Comparison of ENCODE assay signal across 19 cellular contexts in genomic region chr21:28342229-28342810, GRCh38.
"Had no signal": no experiment of that assay in that cellular context is flagged by ENCODE, and none has a peak within 500 bp of the region (broad histone marks: within the 10 kb centered on the region; RNA-seq: fewer than 3 reads in every experiment).

No MANE protein-coding gene starts in this region.

- H3K4me1 ChIP-seq: sigmoid colon had no signal

- FAIRE-seq: endothelial cell of umbilical vein had no signal

- H3K9me3 Mint-ChIP-seq: activated naive CD8-positive, alpha-beta T cell treated with anti-CD3 and anti-CD28 coated beads, Interleukin-2, amount 10 ng/mL, durations not matched to agents 7 days and 5 days; natural killer cell treated with Interleukin-12 subunit alpha and Interleukin-12 subunit beta and Interleukin-15 and Interleukin-18, amount 100 ng/mL, for 72 hours; stimulated activated naive CD8-positive, alpha-beta T cell treated with anti-CD3 and anti-CD28 coated beads, Interleukin-15, amount 100 ng/mL, for 72 hours had no signal

- H3K27ac ChIP-seq: ascending aorta, coronary artery, sigmoid colon, thoracic aorta had no signal

- H3K36me3 Mint-ChIP-seq: activated naive CD8-positive, alpha-beta T cell treated with anti-CD3 and anti-CD28 coated beads, Interleukin-2, amount 10 ng/mL, durations not matched to agents 7 days and 5 days; natural killer cell treated with Interleukin-12 subunit alpha and Interleukin-12 subunit beta and Interleukin-15 and Interleukin-18, amount 100 ng/mL, for 72 hours had no signal

- H3K36me3 ChIP-seq: ascending aorta, sigmoid colon, thoracic aorta had no signal

- H3K27me3 Mint-ChIP-seq: natural killer cell treated with Interleukin-12 subunit alpha and Interleukin-12 subunit beta and Interleukin-15 and Interleukin-18, amount 100 ng/mL, for 72 hours; stimulated activated naive CD8-positive, alpha-beta T cell treated with anti-CD3 and anti-CD28 coated beads, Interleukin-15, amount 100 ng/mL, for 72 hours had no signal

- ATAC-seq: activated CD4-positive, CD25-positive, alpha-beta regulatory T cell treated with anti-CD3 and anti-CD28 coated beads, Interleukin-2, amount 50 U/mL, for 24 hours; mucosa of descending colon; natural killer cell treated with Interleukin-12 subunit alpha and Interleukin-12 subunit beta and Interleukin-15 and Interleukin-18, amount 100 ng/mL, for 72 hours; stimulated activated naive CD8-positive, alpha-beta T cell treated with anti-CD3 and anti-CD28 coated beads, Interleukin-15, amount 100 ng/mL, for 72 hours had no signal

- H3K4me1 Mint-ChIP-seq: activated naive CD8-positive, alpha-beta T cell treated with anti-CD3 and anti-CD28 coated beads, Interleukin-2, amount 10 ng/mL, durations not matched to agents 7 days and 5 days; stimulated activated naive CD8-positive, alpha-beta T cell treated with anti-CD3 and anti-CD28 coated beads, Interleukin-15, amount 100 ng/mL, for 72 hours had no signal

- DNase-seq: activated effector memory CD4-positive, alpha-beta T cell treated with anti-CD3 and anti-CD28 coated beads, Interleukin-2, amount 50 U/mL, for 16 hours; activated naive CD8-positive, alpha-beta T cell treated with anti-CD3 and anti-CD28 coated beads, Interleukin-2, amount 10 ng/mL, durations not matched to agents 7 days and 5 days; activated T-cell treated with anti-CD3 and anti-CD28 coated beads, Interleukin-2, amount 50 U/mL, for 1 hour; caudate nucleus; effector CD4-positive, alpha-beta T cell; hippocampal formation; mucosa of descending colon; sigmoid colon; stimulated activated CD4-positive, alpha-beta T cell treated with anti-CD3 and anti-CD28 coated beads, Interleukin-15, amount 100 ng/mL, for 24 hours; stimulated activated CD4-positive, alpha-beta T cell treated with anti-CD3 and anti-CD28 coated beads, Interleukin-4, amount 100 ng/mL, for 4 hours; stimulated activated naive CD8-positive, alpha-beta T cell treated with anti-CD3 and anti-CD28 coated beads, Interleukin-15, amount 100 ng/mL, for 72 hours; T-helper 2 cell had no signal

- H3K9me3 ChIP-seq: ascending aorta, mucosa of descending colon, sigmoid colon, thoracic aorta had no signal

- H3K4me3 ChIP-seq: ascending aorta, coronary artery, lung, mucosa of descending colon, sigmoid colon, thoracic aorta had no signal

- H3K27me3 ChIP-seq: ascending aorta, sigmoid colon had no signal

- H3K27ac Mint-ChIP-seq: activated naive CD8-positive, alpha-beta T cell treated with anti-CD3 and anti-CD28 coated beads, Interleukin-2, amount 10 ng/mL, durations not matched to agents 7 days and 5 days; natural killer cell treated with Interleukin-12 subunit alpha and Interleukin-12 subunit beta and Interleukin-15 and Interleukin-18, amount 100 ng/mL, for 72 hours had no signal

- H3K4me3 Mint-ChIP-seq: activated naive CD8-positive, alpha-beta T cell treated with anti-CD3 and anti-CD28 coated beads, Interleukin-2, amount 10 ng/mL, durations not matched to agents 7 days and 5 days; natural killer cell treated with Interleukin-12 subunit alpha and Interleukin-12 subunit beta and Interleukin-15 and Interleukin-18, amount 100 ng/mL, for 72 hours; stimulated activated naive CD8-positive, alpha-beta T cell treated with anti-CD3 and anti-CD28 coated beads, Interleukin-15, amount 100 ng/mL, for 72 hours had no signal
